Comparison of ENCODE assay signal across 8 cellular contexts in the genomic region with DNA sequence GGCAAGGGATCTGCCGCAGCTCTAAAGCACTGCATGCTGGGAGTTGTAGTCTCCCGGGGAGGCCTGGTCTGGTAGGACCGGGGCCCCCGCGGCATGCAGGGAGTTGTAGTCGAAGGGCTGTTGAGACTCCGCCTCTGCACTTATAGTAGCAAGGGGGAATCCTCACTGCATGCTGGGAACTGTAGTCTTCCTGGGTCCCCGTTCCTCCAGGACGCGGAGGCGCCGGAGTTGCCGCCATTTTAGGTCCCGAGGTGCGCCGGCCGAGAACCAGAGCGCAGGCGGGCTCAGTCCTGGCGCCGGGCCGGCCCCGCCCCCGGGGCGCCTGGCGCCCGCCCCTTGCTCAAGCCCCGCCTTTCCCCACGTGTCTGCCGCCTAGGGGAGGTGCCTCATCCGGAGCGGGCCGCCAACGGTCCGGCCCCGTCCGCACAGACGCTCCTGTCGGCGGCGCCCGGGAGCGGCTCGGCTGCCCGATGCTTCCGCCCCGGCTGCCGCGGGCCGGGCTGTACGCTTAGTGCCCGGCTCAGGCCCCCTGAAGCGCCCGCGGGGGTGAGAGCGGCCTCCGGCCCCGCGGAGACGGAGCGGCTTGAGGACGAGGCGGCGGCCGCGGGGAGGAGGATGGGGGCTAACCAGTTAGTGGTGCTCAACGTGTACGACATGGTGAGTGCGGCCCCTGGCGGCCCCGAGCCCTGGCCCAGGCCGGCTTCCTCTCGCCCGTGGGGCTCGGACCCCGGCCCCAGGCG. TPM values are rescaled to one million over a fixed set of nuclear protein-coding genes. Genes with fewer than 3 reads are reported as not detected.
A peak's percentile ranks its signal among the peaks of the same experiment; 100 is the strongest.
DNase-seq lines count a peak whose midpoint lies in the region; ATAC-seq, FAIRE-seq and TF ChIP-seq lines count a peak whose summit lies in the region.

A gene (plus strand): TSS at position 428 of the 740 bp plus-strand sequence. CDS start 188 bp downstream, at position 616.

- WGBS in adipose tissue, 3 donors: 0 to 2% (median 1%) methylated on average over 57 to 77 of the region's 77 CpGs
- 0 to 2% (median 0%) methylated on average over 13 to 77 of the region's 77 CpGs for WGBS in heart left ventricle, 4 donors

- no peaks in the 10 kb centered on the region for H3K27me3 ChIP-seq in heart left ventricle

- CTCF ChIA-PET in T-cell (lab: Charles Lee): interaction anchor here in 1 of 2 donors (0.8 kb wide), 1 partner anchor 32 kb away, joined by 4 read pairs; no protein-coding TSS in a partner anchor

- POLR2A ChIA-PET in T-cell (lab: Charles Lee): interaction anchor here in 1 of 2 donors (0.5 to 1.0 kb wide), 6 partner anchors 53 to 803 kb away, joined by 3 to 9 read pairs (median 4); a partner anchor contains a TSS

- peak within 1 kb of the TSS in 2 of 3 donors; percentile 81 to 82 for H3K4me3 Mint-ChIP-seq in T-cell
- H3K4me3 Mint-ChIP-seq in type B pancreatic cell: peak within 1 kb of the TSS; percentile 93

- intact Hi-C loops in heart left ventricle (cut with DNase I): loop anchor here in 8 of 10 donors (1.0 to 10.0 kb wide), 13 partner anchors 20 to 390 kb away; a partner anchor contains a TSS

- peaks cover 9% of the 10 kb centered on the region for H3K36me3 Mint-ChIP-seq in T-cell
- H3K36me3 Mint-ChIP-seq in type B pancreatic cell: peaks cover 14% of the 10 kb centered on the region

- TF ChIP-seq CTCF in heart left ventricle (IDR thresholded peaks at IDR 0.05) (peak; percentile 32 to 77 (median 58)), type B pancreatic cell (conservative IDR thresholded peaks at IDR 0.05) (peak; percentile 72)

- TF ChIP-seq POLR2A in GM12892 (IDR thresholded peaks at IDR 0.05; ENCODE audit: low read depth, low read length) (peak; percentile 94), heart left ventricle (IDR thresholded peaks at IDR 0.05) (peak; percentile 87 to 98)

- H3K27ac ChIP-seq in adipose tissue (ENCODE audit: low read depth, low read length) (peak within 1 kb of the TSS; percentile 81), heart left ventricle (peak within 1 kb of the TSS; percentile 83 to 98 (median 96))

- H3K36me3 ChIP-seq in heart left ventricle: peaks cover 0 to 8% (median 0%) of the 10 kb centered on the region in 9 donors

- FAIRE-seq in GM12892 (lab: Jason Lieb, UNC): peak; percentile 96

- H3K9me3 Mint-ChIP-seq in T-cell: no peaks in the 10 kb centered on the region
- H3K9me3 Mint-ChIP-seq in type B pancreatic cell: peaks cover 5% of the 10 kb centered on the region

- ATAC-seq in HG02852 (IDR thresholded peaks at IDR 0.05; ENCODE audit: unreplicated experiment): peak; percentile 95
- ATAC-seq in T-cell (replicated peaks in 1 of 4): peak; percentile 89 to 93 (median 90)
- peak; percentile 97 to 99 (median 98) for ATAC-seq in heart left ventricle

- H3K27me3 Mint-ChIP-seq in T-cell (no peaks in the 10 kb centered on the region), type B pancreatic cell (peaks cover 10% of the 10 kb centered on the region)

- H3K4me1 Mint-ChIP-seq in T-cell (peaks cover 21 to 23% (median 21%) of the 10 kb centered on the region in 3 donors), type B pancreatic cell (ENCODE audit: unreplicated experiment) (peaks cover 9% of the 10 kb centered on the region)

- no peaks in the 10 kb centered on the region for H3K9me3 ChIP-seq in heart left ventricle

- H3K27ac Mint-ChIP-seq in T-cell: peak within 1 kb of the TSS; percentile 92
- peak within 1 kb of the TSS; percentile 84 for H3K27ac Mint-ChIP-seq in type B pancreatic cell

- H3K4me3 ChIP-seq in heart left ventricle: peak within 1 kb of the TSS; percentile 51 to 99 (median 88)

- peaks cover 4 to 48% (median 31%) of the 10 kb centered on the region in 12 donors for H3K4me1 ChIP-seq in heart left ventricle

- DNase-seq in GM12892 (ENCODE audit: insufficient read length) (peak; percentile 86), NCI-H1436 treated with DMSO at 0.1 percent for 48 hours (lab: John Stamatoyannopoulos, UW) (peak; percentile 99), T-cell (peak; percentile 93 to 100 (median 99)), heart left ventricle (peak; percentile 98 to 99 (median 99)), pons (ENCODE audit: low spot score) (peak; percentile 100), type B pancreatic cell (ENCODE audit: extremely low spot score, unreplicated experiment) (peak; percentile 98)

RNA-seq across cellular contexts. Expression of the gene that starts here (rescaled TPM):
- polyA plus RNA-seq in GM12892 (2012; ENCODE audit: missing spikeins): 9.4 TPM
- total RNA-seq in T-cell (10 to 100 TPM; 17.0 to 20.9 (median 17.8) TPM), heart left ventricle (10 to 100 TPM; 18.7 to 34.2 (median 23.1) TPM), type B pancreatic cell (ENCODE audit: low replicate concordance) (27.5 and 34.4 TPM in 2 replicates)
- polyA plus RNA-seq in adipose tissue (10 to 100 TPM in 2 of 3 donors, 1 to 10 TPM in 1; 5.3 to 17.5 (median 10.6) TPM), heart left ventricle (10 to 100 TPM in 1 of 2 donors, 1 to 10 TPM in 1; 8.2 to 22.4 TPM)

Comparison
In these comparisons a context has a peak if more than half of its experiments do, and no peak if none do; other contexts are left out.
1. Peak in every context shown above with its lines: DNase-seq, ATAC-seq, H3K4me3 ChIP-seq and H3K27ac ChIP-seq.